In the genomic region with DNA sequence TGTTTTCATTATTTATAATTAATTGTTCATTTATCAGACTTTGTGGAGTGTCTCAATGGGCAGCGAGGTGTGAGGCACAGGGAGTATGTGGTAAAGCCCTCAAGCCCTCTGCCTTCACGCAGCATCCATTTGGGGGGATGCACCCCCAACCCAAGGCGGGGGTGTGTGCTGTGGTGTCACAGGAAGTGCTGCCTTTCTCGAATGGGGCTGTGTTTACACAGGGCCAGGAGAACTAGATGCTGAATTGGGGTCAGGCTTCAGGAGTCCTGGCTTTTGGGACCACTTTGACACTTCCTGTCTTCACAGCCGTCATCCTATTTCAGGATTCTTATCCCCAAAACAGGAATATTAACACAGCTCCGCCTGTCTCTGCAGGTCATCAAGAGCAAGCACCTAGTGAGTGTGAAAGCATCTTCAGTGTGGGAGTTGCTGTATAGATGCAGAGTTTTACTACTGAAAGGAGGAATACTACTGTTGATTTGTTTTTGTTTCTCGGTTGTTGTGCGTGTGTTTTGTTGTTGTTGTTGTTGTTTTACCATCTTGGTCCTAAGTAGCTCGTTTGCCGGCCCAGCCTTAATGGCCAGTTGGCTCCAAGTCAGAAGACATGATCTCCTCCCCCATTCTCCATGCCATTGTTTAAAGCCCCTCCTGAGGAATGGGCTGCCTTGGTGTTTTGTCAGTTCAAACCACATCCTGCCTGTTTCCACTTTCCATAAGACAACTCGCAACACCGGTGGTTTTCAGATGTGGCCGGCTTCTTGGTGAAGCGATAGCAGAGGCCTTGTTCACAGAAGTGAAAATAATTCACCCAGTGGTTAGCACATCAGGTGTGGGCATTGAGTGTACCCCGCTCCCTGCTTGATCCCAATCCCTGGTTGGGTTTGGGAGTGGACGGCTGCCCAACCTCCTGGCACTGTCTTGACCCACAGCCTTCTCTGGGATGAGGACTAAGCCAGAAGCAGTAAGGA, we compare ENCODE assay signal across 9 cellular contexts.
DNase-seq lines count a peak whose midpoint lies in the region; ATAC-seq and TF ChIP-seq lines count a peak whose summit lies in the region.
"Had no signal": no experiment of that assay in that cellular context is flagged by ENCODE, and none has a peak within 500 bp of the region (broad histone marks: within the 10 kb centered on the region; RNA-seq: fewer than 3 reads in every experiment).

No MANE protein-coding gene starts in this region.

- H3K36me3 ChIP-seq in OCI-LY7 (ENCODE audit: insufficient read depth, low read length), result no peaks in the 10 kb centered on the region

- no peaks in the 10 kb centered on the region for H3K36me3 Mint-ChIP-seq in naive B cell

- H3K27me3 Mint-ChIP-seq in naive B cell, result peaks cover 10 to 17% (median 15%) of the 10 kb centered on the region in 3 donors
- H3K27me3 Mint-ChIP-seq: dendritic cell treated with granulocyte-macrophage colony-stimulating factor and Interleukin-4, amounts not matched to agents 40 ng/mL and 50 ng/mL, for 4 days had no signal

- H4K20me1 ChIP-seq in OCI-LY7 (ENCODE audit: insufficient read depth, low read length), result no peaks in the 10 kb centered on the region

- H3K27ac ChIP-seq in OCI-LY7 (ENCODE audit: low read depth, low read length, poor library complexity, severe bottlenecking), result no peak overlapping the region
- no peak overlapping the region for H3K27ac ChIP-seq in RWPE1

- H3K4me1 Mint-ChIP-seq in naive B cell, result peaks cover 21 to 40% (median 33%) of the 10 kb centered on the region in 3 donors

- H3K4me3 ChIP-seq in OCI-LY7 (ENCODE audit: low read depth, low read length, poor library complexity, severe bottlenecking), result no peak overlapping the region

- H3K4me2 ChIP-seq in OCI-LY7 (ENCODE audit: low read length), result no peak overlapping the region

- no TSS peak for BruUV-seq in OCI-LY7 (replicated peaks; lab: Mats Ljungman, UMichigan)

- DNase-seq in OCI-LY7 (ENCODE audit: low spot score), result peak; percentile 5
- DNase-seq in naive B cell, result no peak
- DNase-seq in cerebellar nuclear complex (lab: John Stamatoyannopoulos, UW), result no peak
- DNase-seq in NCI-H2171 treated with DMSO at 0.1 percent for 48 hours (lab: John Stamatoyannopoulos, UW), result no peak
- no peak for DNase-seq in HuH-7.5 (ENCODE audit: low spot score)
- no peak for DNase-seq in RWPE1 (ENCODE audit: low spot score)

- CTCF ChIA-PET in OCI-LY7 (lab: Charles Lee; ENCODE audit: unreplicated experiment), result no interaction called here
- CTCF ChIA-PET in RWPE1 (lab: Yijun Ruan, JAX), result no interaction called here

- no peaks in the 10 kb centered on the region for H3K9me3 ChIP-seq in OCI-LY7 (ENCODE audit: low read length)

- TF ChIP-seq CTCF in OCI-LY7 (conservative IDR thresholded peaks at IDR 0.05; ENCODE audit: low read length), result no peak
- TF ChIP-seq CTCF in RWPE1 (conservative IDR thresholded peaks at IDR 0.05; ENCODE audit: low read depth), result no peak

- intact Hi-C loops in OCI-LY7 (cut with micrococcal nuclease; ENCODE audit: unreplicated experiment), result no loop called here

- no peaks in the 10 kb centered on the region for H3K79me2 ChIP-seq in OCI-LY7 (ENCODE audit: insufficient read depth, low read depth, low read length)

- H2AFZ ChIP-seq in OCI-LY7 (ENCODE audit: low read length), result no peak overlapping the region

- ATAC-seq in GM18861 (IDR thresholded peaks at IDR 0.05; ENCODE audit: unreplicated experiment) (peak; percentile 40), HG02763 (IDR thresholded peaks at IDR 0.05; ENCODE audit: unreplicated experiment) (peak; percentile 56), naive B cell (ENCODE audit: low read depth in 2 of 2) (peak; percentile 56 to 69)

- H3K27ac Mint-ChIP-seq in naive B cell, result peak overlapping the region in 5 of 6 donors; percentile 5 to 84 (median 56)
- H3K27ac Mint-ChIP-seq: dendritic cell treated with granulocyte-macrophage colony-stimulating factor and Interleukin-4, amounts not matched to agents 40 ng/mL and 50 ng/mL, for 4 days had no signal

- no peaks in the 10 kb centered on the region for H3K9me3 Mint-ChIP-seq in naive B cell
- H3K9me3 Mint-ChIP-seq: dendritic cell treated with granulocyte-macrophage colony-stimulating factor and Interleukin-4, amounts not matched to agents 40 ng/mL and 50 ng/mL, for 4 days had no signal

- no peaks in the 10 kb centered on the region for H3K4me1 ChIP-seq in OCI-LY7 (ENCODE audit: insufficient read depth, low read length, poor library complexity, severe bottlenecking)

- POLR2A ChIA-PET in OCI-LY7 (lab: Charles Lee), result no interaction called here
- POLR2A ChIA-PET in RWPE1 (lab: Yijun Ruan, JAX; ENCODE audit: low non-redundant PET), result no interaction called here

- peak overlapping the region in 5 of 8 donors; percentile 30 to 67 (median 52) for H3K4me3 Mint-ChIP-seq in naive B cell
- H3K4me3 Mint-ChIP-seq: dendritic cell treated with granulocyte-macrophage colony-stimulating factor and Interleukin-4, amounts not matched to agents 40 ng/mL and 50 ng/mL, for 4 days had no signal

- no peaks in the 10 kb centered on the region for H3K9me2 ChIP-seq in OCI-LY7 (ENCODE audit: insufficient read depth, low read length)
